9 cellular contexts compared by ENCODE assay signal in genomic region chr5:117856706-117857105, GRCh38.
"Had no signal": no experiment of that assay in that cellular context is flagged by ENCODE, and none has a peak within 500 bp of the region (broad histone marks: within the 10 kb centered on the region; RNA-seq: fewer than 3 reads in every experiment).

No MANE protein-coding gene starts in this region.

- H3K4me3 Mint-ChIP-seq: IgD-negative memory B cell had no signal

- H3K27me3 Mint-ChIP-seq: IgD-negative memory B cell had no signal

- DNase-seq: IMR-90, Karpas-422, KBM-7, KG1 had no signal

- H3K36me3 Mint-ChIP-seq: IgD-negative memory B cell had no signal

- ATAC-seq: K562 had no signal

- H3K27ac ChIP-seq: HL-60, KMS-11 had no signal

- FAIRE-seq: HTR-8/SVneo, K562 had no signal

- H3K4me3 ChIP-seq: K562 had no signal

- H3K9ac ChIP-seq: KMS-11 had no signal

- H3K4me1 Mint-ChIP-seq: IgD-negative memory B cell had no signal

- H3K4me2 ChIP-seq: KMS-11 had no signal
